ENCODE assay signal across 9 cellular contexts in the genomic region with DNA sequence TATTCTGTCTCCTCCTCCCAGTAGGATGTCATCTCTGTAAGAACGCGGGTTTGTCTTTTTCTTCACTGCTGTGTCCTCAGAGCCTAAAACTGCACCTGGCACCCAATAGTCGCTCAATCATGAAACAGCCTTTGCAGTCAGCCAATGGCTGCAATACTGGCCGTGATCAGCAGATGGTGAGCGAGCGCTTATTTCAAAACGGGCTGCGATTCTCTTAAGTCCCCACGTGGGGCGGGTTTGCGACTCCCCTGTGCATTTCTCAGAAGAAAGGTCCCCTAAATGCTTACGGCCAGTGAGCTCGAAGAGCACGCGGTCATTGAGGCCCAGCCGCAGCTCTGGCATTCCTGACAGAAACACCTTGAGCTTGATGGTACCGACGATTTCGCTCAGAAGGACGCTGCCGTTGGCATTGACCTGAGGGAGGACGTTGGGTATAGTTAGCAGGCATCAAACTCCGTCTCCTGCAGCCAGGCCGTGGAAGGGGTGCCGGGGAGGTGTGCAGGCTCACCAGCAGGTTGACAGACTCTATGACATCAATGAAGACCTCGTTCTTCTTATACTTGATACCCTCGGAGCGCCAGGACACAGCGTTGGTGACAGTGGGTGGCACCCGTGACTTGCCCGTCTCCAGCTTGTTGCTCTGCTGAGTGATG. TPM values are rescaled to one million over a fixed set of nuclear protein-coding genes. Genes with fewer than 3 reads are reported as not detected.
A peak's percentile ranks its signal among the peaks of the same experiment; 100 is the strongest.
DNase-seq lines count a peak whose midpoint lies in the region; ATAC-seq and TF ChIP-seq lines count a peak whose summit lies in the region.
"Had no signal": no experiment of that assay in that cellular context is flagged by ENCODE, and none has a peak within 500 bp of the region (broad histone marks: within the 10 kb centered on the region; RNA-seq: fewer than 3 reads in every experiment).

No MANE protein-coding gene starts in this region.

- no peak overlapping the region for H3K4me3 Mint-ChIP-seq in activated CD8-positive, alpha-beta T cell treated with anti-CD3 and anti-CD28 coated beads, Interleukin-2, amount 10 ng/mL, durations not matched to agents 7 days and 5 days
- H3K4me3 Mint-ChIP-seq in endodermal cell (no peak overlapping the region), mesothelial cell of epicardium (no peak overlapping the region)
- H3K4me3 Mint-ChIP-seq: T-helper 1 cell treated with Interleukin-12 subunit alpha and Interleukin-12 subunit beta and Interleukin-4 antibody, amounts not matched to agents 30 μg/mL and 1 μg/mL, for 36 hours had no signal

- no peaks in the 10 kb centered on the region for H3K27me3 Mint-ChIP-seq in activated CD8-positive, alpha-beta T cell treated with anti-CD3 and anti-CD28 coated beads, Interleukin-2, amount 10 ng/mL, durations not matched to agents 7 days and 5 days (ENCODE audit: low read depth)
- H3K27me3 Mint-ChIP-seq in endodermal cell (ENCODE audit: insufficient read depth): no peaks in the 10 kb centered on the region
- H3K27me3 Mint-ChIP-seq in mesothelial cell of epicardium (ENCODE audit: low read depth): peaks cover 6% of the 10 kb centered on the region

- POLR2A ChIA-PET in activated CD8-positive, alpha-beta T cell treated with anti-CD3 and anti-CD28 coated beads, Interleukin-2, amount 10 ng/mL, durations not matched to agents 7 days and 5 days (lab: Charles Lee): interaction anchor here (1.0 to 3.5 kb wide), 6 partner anchors 14 to 120 kb away, joined by 3 to 22 read pairs (median 6); a partner anchor contains a TSS

- TF ChIP-seq CTCF in endodermal cell (conservative IDR thresholded peaks at IDR 0.05) (peak; percentile 98), mesothelial cell of epicardium (IDR thresholded peaks at IDR 0.05; ENCODE audit: unreplicated experiment) (peak; percentile 88)

- H3K27ac Mint-ChIP-seq in activated CD8-positive, alpha-beta T cell treated with anti-CD3 and anti-CD28 coated beads, Interleukin-2, amount 10 ng/mL, durations not matched to agents 7 days and 5 days: no peak overlapping the region
- H3K27ac Mint-ChIP-seq in endodermal cell: peak overlapping the region; percentile 74
- H3K27ac Mint-ChIP-seq in mesothelial cell of epicardium: peak overlapping the region; percentile 27
- H3K27ac Mint-ChIP-seq: T-helper 1 cell treated with Interleukin-12 subunit alpha and Interleukin-12 subunit beta and Interleukin-4 antibody, amounts not matched to agents 30 μg/mL and 1 μg/mL, for 36 hours had no signal

- ATAC-seq in activated CD8-positive, alpha-beta T cell treated with anti-CD3 and anti-CD28 coated beads, Interleukin-2, amount 10 ng/mL, durations not matched to agents 7 days and 5 days: peak; percentile 92
- no peak for ATAC-seq in GM21526 (IDR thresholded peaks at IDR 0.05; ENCODE audit: low FRiP score, unreplicated experiment)

- no peak overlapping the region for H3K27ac ChIP-seq in endodermal cell (ENCODE audit: low read depth, low read length)

- H3K9me3 ChIP-seq in endodermal cell (ENCODE audit: control insufficient read depth, low read length): no peaks in the 10 kb centered on the region

- DNase-seq in COLO668 (lab: John Stamatoyannopoulos, UW; ENCODE audit: unreplicated experiment): peak; percentile 86
- DNase-seq in HPDE6-E6E7 (ENCODE audit: extremely low spot score): peak; percentile 82
- peak; percentile 88 for DNase-seq in NOMO-1 treated with DMSO at 0.1 percent for 48 hours (lab: John Stamatoyannopoulos, UW; ENCODE audit: unreplicated experiment)
- DNase-seq in activated CD8-positive, alpha-beta T cell treated with anti-CD3 and anti-CD28 coated beads, Interleukin-2, amount 10 ng/mL, durations not matched to agents 7 days and 5 days: peak; percentile 95
- peak; percentile 96 for DNase-seq in endodermal cell
- peak; percentile 71 to 88 for DNase-seq in mesothelial cell of epicardium (ENCODE audit: low spot score in 2 of 2, unreplicated experiment in 2 of 2)
- peak; percentile 62 to 76 for DNase-seq in stimulated activated CD8-positive, alpha-beta memory T cell treated with anti-CD3 and anti-CD28 coated beads, Interleukin-15, amount 100 ng/mL, for 4 hours (ENCODE audit: low read depth in 2 of 2)

- no peaks in the 10 kb centered on the region for H3K36me3 Mint-ChIP-seq in activated CD8-positive, alpha-beta T cell treated with anti-CD3 and anti-CD28 coated beads, Interleukin-2, amount 10 ng/mL, durations not matched to agents 7 days and 5 days (ENCODE audit: low read depth)
- H3K36me3 Mint-ChIP-seq in endodermal cell (ENCODE audit: low read depth) (peaks cover 52% of the 10 kb centered on the region), mesothelial cell of epicardium (peaks cover 3% of the 10 kb centered on the region)

- CTCF ChIA-PET in activated CD8-positive, alpha-beta T cell treated with anti-CD3 and anti-CD28 coated beads, Interleukin-2, amount 10 ng/mL, durations not matched to agents 7 days and 5 days (lab: Charles Lee): interaction anchor here (0.7 to 8.8 kb wide), 45 partner anchors 8 to 190 kb away, joined by 3 to 421 read pairs (median 5); a partner anchor contains a TSS

- 39 to 42% methylated on average over 28 to 31 of the region's 31 CpGs for WGBS in endodermal cell (ENCODE audit: insufficient coverage in 1 of 2, insufficient read length in 1 of 2), 2 experiments

- H3K9me3 Mint-ChIP-seq in activated CD8-positive, alpha-beta T cell treated with anti-CD3 and anti-CD28 coated beads, Interleukin-2, amount 10 ng/mL, durations not matched to agents 7 days and 5 days (ENCODE audit: insufficient read depth): no peaks in the 10 kb centered on the region
- H3K9me3 Mint-ChIP-seq in endodermal cell (no peaks in the 10 kb centered on the region), mesothelial cell of epicardium (no peaks in the 10 kb centered on the region)
- H3K9me3 Mint-ChIP-seq: T-helper 1 cell treated with Interleukin-12 subunit alpha and Interleukin-12 subunit beta and Interleukin-4 antibody, amounts not matched to agents 30 μg/mL and 1 μg/mL, for 36 hours had no signal

- no peaks in the 10 kb centered on the region for H3K27me3 ChIP-seq in endodermal cell (ENCODE audit: control insufficient read depth, insufficient read depth, low read length, poor library complexity, severe bottlenecking)

- H3K4me3 ChIP-seq in endodermal cell (ENCODE audit: low read length): no peak overlapping the region

- H3K36me3 ChIP-seq in endodermal cell (ENCODE audit: control insufficient read depth, insufficient read depth, low read length): no peaks in the 10 kb centered on the region

- peaks cover 32% of the 10 kb centered on the region for H3K4me1 Mint-ChIP-seq in activated CD8-positive, alpha-beta T cell treated with anti-CD3 and anti-CD28 coated beads, Interleukin-2, amount 10 ng/mL, durations not matched to agents 7 days and 5 days (ENCODE audit: low read depth)
- H3K4me1 Mint-ChIP-seq in endodermal cell (no peaks in the 10 kb centered on the region), mesothelial cell of epicardium (peaks cover 3% of the 10 kb centered on the region)

- no peaks in the 10 kb centered on the region for H3K4me1 ChIP-seq in endodermal cell (ENCODE audit: control insufficient read depth, insufficient read depth, low read length)

- no peak overlapping the region for H3K9ac ChIP-seq in endodermal cell (ENCODE audit: extremely low read depth, low read length, poor library complexity, severe bottlenecking)

RNA-seq across cellular contexts. Expression of a gene that starts 6.0 kb away (rescaled TPM):
- not detected for total RNA-seq in activated CD8-positive, alpha-beta T cell treated with anti-CD3 and anti-CD28 coated beads, Interleukin-2, amount 10 ng/mL, durations not matched to agents 7 days and 5 days
- total RNA-seq in endodermal cell: 100 to 1,000 TPM; 132 to 146 TPM
- polyA plus RNA-seq in endodermal cell (2013, experiment 1 of 2): 4.8 TPM
- 4.2 TPM for polyA plus RNA-seq in endodermal cell (2013, experiment 2 of 2)
- 25.9 to 32.5 TPM (median 32.1 TPM) in 3 replicates for total RNA-seq in mesothelial cell of epicardium

RNA-seq across cellular contexts. Expression of a gene that starts 12.3 kb away (rescaled TPM):
- 10 to 100 TPM; 86.0 to 88.7 TPM for total RNA-seq in activated CD8-positive, alpha-beta T cell treated with anti-CD3 and anti-CD28 coated beads, Interleukin-2, amount 10 ng/mL, durations not matched to agents 7 days and 5 days
- 1 to 10 TPM; 3.5 to 4.6 TPM for total RNA-seq in endodermal cell
- 20.0 TPM for polyA plus RNA-seq in endodermal cell (2013, experiment 1 of 2)
- 18.2 TPM for polyA plus RNA-seq in endodermal cell (2013, experiment 2 of 2)
- 2.6 to 3.1 TPM (median 2.7 TPM) in 3 replicates for total RNA-seq in mesothelial cell of epicardium

RNA-seq across cellular contexts. Expression of a gene that starts 15.3 kb away (rescaled TPM):
- 10 to 100 TPM; 64.0 to 72.8 TPM for total RNA-seq in activated CD8-positive, alpha-beta T cell treated with anti-CD3 and anti-CD28 coated beads, Interleukin-2, amount 10 ng/mL, durations not matched to agents 7 days and 5 days
- 10 to 100 TPM; 45.2 to 47.7 TPM for total RNA-seq in endodermal cell
- 29.4 TPM for polyA plus RNA-seq in endodermal cell (2013, experiment 1 of 2)
- 27.3 TPM for polyA plus RNA-seq in endodermal cell (2013, experiment 2 of 2)
- 27.4 to 31.2 TPM (median 30.6 TPM) in 3 replicates for total RNA-seq in mesothelial cell of epicardium

RNA-seq across cellular contexts. Expression of a gene that starts 37.4 kb away (rescaled TPM):
- total RNA-seq in activated CD8-positive, alpha-beta T cell treated with anti-CD3 and anti-CD28 coated beads, Interleukin-2, amount 10 ng/mL, durations not matched to agents 7 days and 5 days: 10 to 100 TPM; 46.1 to 46.9 TPM
- total RNA-seq in endodermal cell (10 to 100 TPM; 37.9 to 44.8 TPM), mesothelial cell of epicardium (31.9 to 37.3 TPM (median 33.1 TPM) in 3 replicates)
- 30.8 TPM for polyA plus RNA-seq in endodermal cell (2013, experiment 1 of 2)
- 29.5 TPM for polyA plus RNA-seq in endodermal cell (2013, experiment 2 of 2)

RNA-seq across cellular contexts. Expression of a gene that starts 44.2 kb away (rescaled TPM):
- 100 to 1,000 TPM; 112 to 121 TPM for total RNA-seq in activated CD8-positive, alpha-beta T cell treated with anti-CD3 and anti-CD28 coated beads, Interleukin-2, amount 10 ng/mL, durations not matched to agents 7 days and 5 days
- total RNA-seq in endodermal cell: 100 to 1,000 TPM; 106 to 240 TPM
- 160 TPM for polyA plus RNA-seq in endodermal cell (2013, experiment 1 of 2)
- polyA plus RNA-seq in endodermal cell (2013, experiment 2 of 2): 130 TPM
- 340 to 349 TPM (median 342 TPM) in 3 replicates for total RNA-seq in mesothelial cell of epicardium

Comparison
In these comparisons a context has a peak if more than half of its experiments do, and no peak if none do; other contexts are left out.
1. RNA of a gene that starts 6.0 kb away (total RNA-seq): 132 to 146 TPM in endodermal cell and 25.9 to 32.5 TPM in mesothelial cell of epicardium; not detected in activated CD8-positive, alpha-beta T cell treated with anti-CD3 and anti-CD28 coated beads, Interleukin-2, amount 10 ng/mL, durations not matched to agents 7 days and 5 days; every median in the first group is over 10 times any median in the second.
2. RNA of a gene that starts 12.3 kb away (total RNA-seq): 86.0 to 88.7 TPM in activated CD8-positive, alpha-beta T cell treated with anti-CD3 and anti-CD28 coated beads, Interleukin-2, amount 10 ng/mL, durations not matched to agents 7 days and 5 days; 3.5 to 4.6 TPM in endodermal cell and 2.6 to 3.1 TPM in mesothelial cell of epicardium; every median in the first group is over 10 times any median in the second.
3. Peak in every context shown above with its lines, with median percentiles within 50 percentile points of each other: DNase-seq.